ENCODE assay signal across 15 cellular contexts in the genomic region with DNA sequence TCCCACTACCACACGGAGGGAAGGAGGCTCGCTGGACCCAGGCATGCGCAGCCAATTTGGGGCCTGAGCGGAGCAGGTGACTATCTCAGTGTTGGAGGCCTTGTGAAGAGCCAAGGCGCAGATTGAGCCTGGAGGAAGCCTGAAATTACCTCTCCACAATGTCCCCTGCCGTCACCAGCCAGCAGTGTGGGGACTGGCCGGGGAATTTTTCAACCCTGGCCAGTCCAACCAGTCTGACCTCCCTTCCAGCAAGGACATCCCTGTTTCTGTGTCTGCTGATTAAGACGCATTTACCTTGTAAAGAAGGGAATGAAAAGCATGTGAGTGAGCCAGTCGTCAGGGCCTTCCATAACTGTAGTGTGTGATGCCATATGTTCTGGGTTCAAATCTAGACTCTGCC.
A peak's percentile ranks its signal among the peaks of the same experiment; 100 is the strongest.
DNase-seq lines count a peak whose midpoint lies in the region; TF ChIP-seq lines count a peak whose summit lies in the region.
"Had no signal": no experiment of that assay in that cellular context is flagged by ENCODE, and none has a peak within 500 bp of the region (broad histone marks: within the 10 kb centered on the region; RNA-seq: fewer than 3 reads in every experiment).

No MANE protein-coding gene starts in this region.

- CTCF ChIA-PET in HEK293T (lab: Yijun Ruan, JAX) = no interaction called here

- no peaks in the 10 kb centered on the region for H3K79me2 ChIP-seq in trophoblast cell (ENCODE audit: control insufficient read depth, insufficient read depth, low read length, poor library complexity)

- TF ChIP-seq CTCF in cardiac muscle cell (IDR thresholded peaks at IDR 0.05; ENCODE audit: low read depth, low read length) = no peak
- TF ChIP-seq CTCF in LNCaP clone FGC (IDR thresholded peaks at IDR 0.05; ENCODE audit: control insufficient read depth, extremely low read depth, insufficient read depth) = no peak
- no peak for TF ChIP-seq CTCF in left ventricle myocardium inferior (IDR thresholded peaks at IDR 0.05; ENCODE audit: borderline replicate concordance)

- H3K9ac ChIP-seq in trophoblast cell (ENCODE audit: low read length) = no peak overlapping the region

- intact Hi-C loops in cardiac septum (cut with DNase I) = loop anchor here (5.0 to 10.0 kb wide), 3 partner anchors 62 to 890 kb away; partner anchors contain the start of gene IRX3
- intact Hi-C loops in left ventricle myocardium inferior (cut with micrococcal nuclease) = no loop called here

- peak overlapping the region; percentile 26 for H2BK120ac ChIP-seq in trophoblast cell (ENCODE audit: insufficient read depth, low read length, poor library complexity)

- peak overlapping the region; percentile 94 for H3K27ac ChIP-seq in cardiac muscle cell
- H3K27ac ChIP-seq in left ventricle myocardium inferior (replicated peaks) = peak overlapping the region; percentile 86
- H3K27ac ChIP-seq in trophoblast cell (ENCODE audit: low read depth, low read length) = no peak overlapping the region
- H3K27ac ChIP-seq: A549 had no signal

- no peak overlapping the region for H2AK5ac ChIP-seq in trophoblast cell (ENCODE audit: low read length)

- no peak overlapping the region for H3K18ac ChIP-seq in trophoblast cell (ENCODE audit: low read length)

- H2AFZ ChIP-seq in trophoblast cell (ENCODE audit: insufficient read depth, low read length, poor library complexity) = no peak overlapping the region

- no peak overlapping the region for H3K4me3 ChIP-seq in cardiac muscle cell
- no peak overlapping the region for H3K4me3 ChIP-seq in LNCaP clone FGC (ENCODE audit: low read depth, low read length)
- no peak overlapping the region for H3K4me3 ChIP-seq in left ventricle myocardium inferior
- H3K4me3 ChIP-seq in trophoblast cell (ENCODE audit: low read depth, low read length) = no peak overlapping the region
- H3K4me3 ChIP-seq: A549, HAP-1 had no signal

- H3K27me3 ChIP-seq in cardiac muscle cell (no peaks in the 10 kb centered on the region), left ventricle myocardium inferior (ENCODE audit: low read depth) (no peaks in the 10 kb centered on the region), trophoblast cell (ENCODE audit: insufficient read depth, low read length) (no peaks in the 10 kb centered on the region)

- no peak for DNase-seq in cardiac muscle cell (ENCODE audit: low read depth in 1 of 2, low spot score in 1 of 2)
- DNase-seq in cardiac septum (ENCODE audit: low spot score) = no peak
- peak; percentile 36 for DNase-seq in LNCaP clone FGC (ENCODE audit: low read depth)
- DNase-seq in left ventricle myocardium inferior = no peak
- DNase-seq in trophoblast cell = peak; percentile 75 to 86
- no peak for DNase-seq in DMS53 (lab: John Stamatoyannopoulos, UW)
- no peak for DNase-seq in activated CD4-positive, alpha-beta T cell treated with anti-CD3 and anti-CD28 coated beads, Interleukin-2, amount 50 U/mL, for 48 hours
- no peak for DNase-seq in HEK293T (ENCODE audit: extremely low spot score)
- DNase-seq: Calu3; CD4-positive, CD25-positive, alpha-beta regulatory T cell; DMS 273 treated with DMSO at 0.1 percent for 48 hours; DMS79; HFFc6 had no signal

- no peak overlapping the region for H2BK12ac ChIP-seq in trophoblast cell (ENCODE audit: low read length)

- POLR2A ChIA-PET in HEK293T (lab: Yijun Ruan, JAX) = no interaction called here

- no peak overlapping the region for H4K91ac ChIP-seq in trophoblast cell (ENCODE audit: low read depth, low read length)

- no peak overlapping the region for H4K8ac ChIP-seq in trophoblast cell (ENCODE audit: low read depth, low read length)

- no peak overlapping the region for H3K23ac ChIP-seq in trophoblast cell (ENCODE audit: low read length)

- no peak overlapping the region for H2BK5ac ChIP-seq in trophoblast cell (ENCODE audit: low read depth, low read length, poor library complexity)

- WGBS in trophoblast cell (ENCODE audit: extremely low coverage, insufficient coverage, insufficient read length) = no CpG with 5 or more reads among the region's 9 CpGs

- H3K36me3 ChIP-seq in cardiac muscle cell (no peaks in the 10 kb centered on the region), left ventricle myocardium inferior (no peaks in the 10 kb centered on the region), trophoblast cell (ENCODE audit: control insufficient read depth in 1 of 2, insufficient read depth in 2 of 2, low read length in 2 of 2) (no peaks in the 10 kb centered on the region)
- H3K36me3 ChIP-seq: HAP-1 had no signal

- no peak overlapping the region for H3K4me2 ChIP-seq in trophoblast cell (ENCODE audit: low read length)
- H3K4me2 ChIP-seq: A549 had no signal

- H3K4me1 ChIP-seq in cardiac muscle cell (ENCODE audit: low read depth) (peaks cover 53% of the 10 kb centered on the region), left ventricle myocardium inferior (peaks cover 70% of the 10 kb centered on the region), trophoblast cell (ENCODE audit: control insufficient read depth in 1 of 2, insufficient read depth in 2 of 2, low read length in 2 of 2) (peaks cover 4 to 10% of the 10 kb centered on the region in 2 experiments)
- H3K4me1 ChIP-seq: A549, HAP-1 had no signal

- no peak overlapping the region for H3K4ac ChIP-seq in trophoblast cell (ENCODE audit: low read depth, low read length)

- no peak overlapping the region for H4K12ac ChIP-seq in trophoblast cell (ENCODE audit: low read depth, low read length)

- H3K9me3 ChIP-seq in cardiac muscle cell (ENCODE audit: low read depth) (no peaks in the 10 kb centered on the region), left ventricle myocardium inferior (replicated peaks) (no peaks in the 10 kb centered on the region), trophoblast cell (ENCODE audit: insufficient read depth, low read depth, low read length) (no peaks in the 10 kb centered on the region)
- H3K9me3 ChIP-seq: A549, HAP-1 had no signal

- H3K79me1 ChIP-seq in trophoblast cell (ENCODE audit: low read length) = peaks cover 2% of the 10 kb centered on the region

- H3K14ac ChIP-seq in trophoblast cell (ENCODE audit: low read length) = no peak overlapping the region

TF ChIP-seq in HEK293T, 16 proteins besides CTCF, POLR2A, EP300 and RAD21:
- TF ChIP-seq CTBP1 (IDR thresholded peaks at IDR 0.05; ENCODE audit: borderline replicate concordance) = no peak
- TF ChIP-seq PKNOX1 (IDR thresholded peaks at IDR 0.05) = no peak
- TF ChIP-seq ZNF384 (IDR thresholded peaks at IDR 0.05) = no peak
- no peak for TF ChIP-seq SUZ12 (IDR thresholded peaks at IDR 0.05)
- TF ChIP-seq HDGF (IDR thresholded peaks at IDR 0.05; ENCODE audit: borderline replicate concordance) = no peak
- no peak for TF ChIP-seq ARNT (IDR thresholded peaks at IDR 0.05)
- TF ChIP-seq SP1 (IDR thresholded peaks at IDR 0.05) = no peak
- no peak for TF ChIP-seq FOXM1 (IDR thresholded peaks at IDR 0.05; ENCODE audit: borderline replicate concordance)
- TF ChIP-seq TARDBP (IDR thresholded peaks at IDR 0.05) = no peak
- no peak for TF ChIP-seq L3MBTL2 (conservative IDR thresholded peaks at IDR 0.05)
- no peak for TF ChIP-seq BHLHE40 (IDR thresholded peaks at IDR 0.05; ENCODE audit: borderline replicate concordance)
- TF ChIP-seq LEF1 (IDR thresholded peaks at IDR 0.05; ENCODE audit: borderline replicate concordance) = no peak
- TF ChIP-seq ELF4 (IDR thresholded peaks at IDR 0.05) = no peak
- TF ChIP-seq FOXK2 (IDR thresholded peaks at IDR 0.05) = no peak
- TF ChIP-seq FOXA1 (IDR thresholded peaks at IDR 0.05) = no peak
- TF ChIP-seq NFRKB (IDR thresholded peaks at IDR 0.05) = no peak
TF ChIP-seq in HEK293T: peak in this region for 0.

Comparison
In these comparisons a context has a peak if more than half of its experiments do, and no peak if none do; other contexts are left out.
1. DNase-seq: peak in LNCaP clone FGC (single experiment) and trophoblast cell (2 of 2); none in cardiac muscle cell (0 of 2), cardiac septum (single experiment), left ventricle myocardium inferior (single experiment), DMS53 (single experiment), activated CD4-positive, alpha-beta T cell treated with anti-CD3 and anti-CD28 coated beads, Interleukin-2, amount 50 U/mL, for 48 hours (0 of 2) and HEK293T (single experiment).